Comparison of ENCODE assay signal across 1 cellular context in genomic region chr6:43714311-43715055, GRCh38.
TF ChIP-seq lines count a peak whose summit lies in the region.

No MANE protein-coding gene starts in this region.

TF ChIP-seq in WTC11, 78 proteins besides CTCF, POLR2A, EP300 and RAD21 (continued from another document):
- TF ChIP-seq PRRX2 (CRISPR knock-in tag; IDR thresholded peaks at IDR 0.05) (no peak), NR3C1 (CRISPR knock-in tag; conservative IDR thresholded peaks at IDR 0.05; ENCODE audit: low read depth) (no peak), NFE2L1 (CRISPR knock-in tag; IDR thresholded peaks at IDR 0.05) (no peak), ZNF396 (CRISPR knock-in tag; IDR thresholded peaks at IDR 0.05; ENCODE audit: borderline replicate concordance) (no peak), CREB1 (CRISPR knock-in tag; IDR thresholded peaks at IDR 0.05) (no peak)
- TF ChIP-seq, protein P1, sequence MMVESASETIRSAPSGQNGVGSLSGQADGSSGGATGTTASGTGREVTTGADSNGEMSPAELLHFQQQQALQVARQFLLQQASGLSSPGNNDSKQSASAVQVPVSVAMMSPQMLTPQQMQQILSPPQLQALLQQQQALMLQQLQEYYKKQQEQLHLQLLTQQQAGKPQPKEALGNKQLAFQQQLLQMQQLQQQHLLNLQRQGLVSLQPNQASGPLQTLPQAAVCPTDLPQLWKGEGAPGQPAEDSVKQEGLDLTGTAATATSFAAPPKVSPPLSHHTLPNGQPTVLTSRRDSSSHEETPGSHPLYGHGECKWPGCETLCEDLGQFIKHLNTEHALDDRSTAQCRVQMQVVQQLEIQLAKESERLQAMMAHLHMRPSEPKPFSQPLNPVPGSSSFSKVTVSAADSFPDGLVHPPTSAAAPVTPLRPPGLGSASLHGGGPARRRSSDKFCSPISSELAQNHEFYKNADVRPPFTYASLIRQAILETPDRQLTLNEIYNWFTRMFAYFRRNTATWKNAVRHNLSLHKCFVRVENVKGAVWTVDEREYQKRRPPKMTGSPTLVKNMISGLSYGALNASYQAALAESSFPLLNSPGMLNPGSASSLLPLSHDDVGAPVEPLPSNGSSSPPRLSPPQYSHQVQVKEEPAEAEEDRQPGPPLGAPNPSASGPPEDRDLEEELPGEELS (CRISPR knock-in tag; IDR thresholded peaks at IDR 0.05): no peak
- TF ChIP-seq, protein P2, sequence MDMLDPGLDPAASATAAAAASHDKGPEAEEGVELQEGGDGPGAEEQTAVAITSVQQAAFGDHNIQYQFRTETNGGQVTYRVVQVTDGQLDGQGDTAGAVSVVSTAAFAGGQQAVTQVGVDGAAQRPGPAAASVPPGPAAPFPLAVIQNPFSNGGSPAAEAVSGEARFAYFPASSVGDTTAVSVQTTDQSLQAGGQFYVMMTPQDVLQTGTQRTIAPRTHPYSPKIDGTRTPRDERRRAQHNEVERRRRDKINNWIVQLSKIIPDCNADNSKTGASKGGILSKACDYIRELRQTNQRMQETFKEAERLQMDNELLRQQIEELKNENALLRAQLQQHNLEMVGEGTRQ (CRISPR knock-in tag; IDR thresholded peaks at IDR 0.05): no peak
